Comparison of ENCODE assay signal across 1 cellular context in genomic region chr1:232578681-232579195, GRCh38.
TF ChIP-seq lines count a peak whose summit lies in the region.

No MANE protein-coding gene starts in this region.

TF ChIP-seq in GM23338, 12 proteins besides CTCF, POLR2A, EP300 and RAD21 (continued from another document):
- TF ChIP-seq ZNF462 (CRISPR knock-in tag; IDR thresholded peaks at IDR 0.05) = peak; percentile 56; the same call in 1 of the 2 replicates
